In the genomic region with DNA sequence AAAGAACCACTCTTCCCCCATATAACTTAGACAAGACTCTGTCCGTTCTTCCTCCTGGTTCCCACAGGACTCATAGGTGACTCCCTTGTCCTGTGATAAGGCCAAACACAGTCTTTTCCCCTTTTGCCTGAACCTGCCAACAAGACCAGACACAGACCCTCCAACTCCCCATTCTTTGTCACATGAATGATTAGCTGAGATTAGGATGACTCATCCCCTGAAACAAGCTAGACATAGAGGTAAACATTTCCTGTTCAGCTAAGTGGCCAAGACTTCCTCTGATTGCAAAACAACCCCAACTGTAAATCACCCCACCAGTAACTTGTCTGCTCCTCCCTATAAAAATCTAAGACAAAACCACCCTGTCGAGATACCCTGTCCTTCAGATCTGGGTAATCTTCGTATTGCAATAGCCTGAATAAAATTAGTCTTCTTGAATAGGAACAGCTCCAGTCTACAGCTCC, we compare ENCODE assay signal across 1 cellular context.
TF ChIP-seq lines count a peak whose summit lies in the region.

No MANE protein-coding gene starts in this region.

TF ChIP-seq in H1, 55 proteins besides CTCF, POLR2A, EP300 and RAD21:
- TF ChIP-seq JUND (IDR thresholded peaks at IDR 0.05; ENCODE audit: low read length) (peak; percentile 69; the same call in 1 of the 2 replicates), SP1 (IDR thresholded peaks at IDR 0.05; ENCODE audit: low read depth, low read length) (no peak), HDAC2 (IDR thresholded peaks at IDR 0.05; ENCODE audit: borderline replicate concordance in 1 of 2, low read depth in 2 of 2, low read length in 2 of 2) (no peak)
